In genomic region chr4:57124145-57124544, GRCh38 we compare ENCODE assay signal across 1 cellular context.
TF ChIP-seq lines count a peak whose summit lies in the region.

No MANE protein-coding gene starts in this region.

TF ChIP-seq in SK-N-SH, 30 proteins besides CTCF, POLR2A, EP300 and RAD21 (continued from another document):
- TF ChIP-seq IRF3 (IDR thresholded peaks at IDR 0.05; ENCODE audit: low read depth, low read length): no peak
- TF ChIP-seq SIN3A (IDR thresholded peaks at IDR 0.05; ENCODE audit: borderline replicate concordance, low read depth, low read length): no peak
- TF ChIP-seq REST (IDR thresholded peaks at IDR 0.05; ENCODE audit: low read depth, low read length): no peak
- no peak for TF ChIP-seq EZH2phosphoT487 (IDR thresholded peaks at IDR 0.05; ENCODE audit: borderline replicate concordance, low read depth)
- no peak for TF ChIP-seq SMC3 (IDR thresholded peaks at IDR 0.05; ENCODE audit: low read depth, low read length)
- TF ChIP-seq FOSL2 (IDR thresholded peaks at IDR 0.05; ENCODE audit: borderline replicate concordance, low read depth): no peak
